Comparison of ENCODE assay signal across 28 cellular contexts in genomic region chr2:217252181-217252580, GRCh38.
"Had no signal": no experiment of that assay in that cellular context is flagged by ENCODE, and none has a peak within 500 bp of the region (broad histone marks: within the 10 kb centered on the region; RNA-seq: fewer than 3 reads in every experiment).

No MANE protein-coding gene starts in this region.

- H2AFZ ChIP-seq: PC-9 had no signal

- ATAC-seq: activated CD8-positive, alpha-beta T cell treated with anti-CD3 and anti-CD28 coated beads for 36 hours; activated T-cell treated with anti-CD3 and anti-CD28 coated beads, Interleukin-2, amount 50 U/mL, for 72 hours; activated T-helper 17 cell treated with anti-CD3 and anti-CD28 coated beads, Interleukin-2, amount 50 U/mL, for 72 hours had no signal

- H3K4me3 ChIP-seq: ascending aorta, cardiac muscle cell, MG63, PC-9 had no signal

- H3K4me2 ChIP-seq: PC-9 had no signal

- H3K36me3 ChIP-seq: ascending aorta, cardiac muscle cell, MG63 had no signal

- H3K27me3 ChIP-seq: ascending aorta, MG63 had no signal

- H3K9me3 ChIP-seq: ascending aorta, MG63 had no signal

- H3K27ac ChIP-seq: ascending aorta, cardiac muscle cell, PC-9 had no signal

- DNase-seq: activated CD4-positive, alpha-beta T cell treated with anti-CD3 and anti-CD28 coated beads, Interleukin-2, amount 10 ng/mL, durations not matched to agents 24 days and 14 days; activated CD4-positive, alpha-beta T cell treated with anti-CD3 and anti-CD28 coated beads, Interleukin-2, amount 50 U/mL, for 4 hours; activated CD8-positive, alpha-beta T cell treated with anti-CD3 and anti-CD28 coated beads for 36 hours; activated effector memory CD4-positive, alpha-beta T cell treated with anti-CD3 and anti-CD28 coated beads, Interleukin-2, amount 50 U/mL, for 16 hours; activated naive CD4-positive, alpha-beta T cell; activated naive CD4-positive, alpha-beta T cell treated with anti-CD3 and anti-CD28 coated beads, Interleukin-2, amount 50 U/mL, for 16 hours; activated naive CD8-positive, alpha-beta T cell treated with anti-CD3 and anti-CD28 coated beads for 36 hours; activated T-cell treated with anti-CD3 and anti-CD28 coated beads, Interleukin-2, amount 50 U/mL, for 1 hour; activated T-cell treated with anti-CD3 and anti-CD28 coated beads, Interleukin-2, amount 50 U/mL, for 72 hours; amygdala; Kasumi-1; KG1; MG63; NCI-H1048; NCI-H1105 treated with DMSO at 0.1 percent for 48 hours; NCI-H1436 treated with DMSO at 0.1 percent for 48 hours; NCI-H1694 treated with DMSO at 0.1 percent for 48 hours; NCI-H2029 treated with DMSO at 0.1 percent for 48 hours; NCI-H2107; NCI-H2171; NCI-H510A; NCI-H526; NCI-H748 treated with DMSO at 0.1 percent for 48 hours; PC-9; Right ventricle myocardium superior had no signal
